Comparison of ENCODE assay signal across 17 cellular contexts in genomic region chr22:43356881-43357280, GRCh38. TPM values are rescaled to one million over a fixed set of nuclear protein-coding genes. Genes with fewer than 3 reads are reported as not detected.
A peak's percentile ranks its signal among the peaks of the same experiment; 100 is the strongest.
DNase-seq lines count a peak whose midpoint lies in the region; ATAC-seq and TF ChIP-seq lines count a peak whose summit lies in the region.
"Had no signal": no experiment of that assay in that cellular context is flagged by ENCODE, and none has a peak within 500 bp of the region (broad histone marks: within the 10 kb centered on the region; RNA-seq: fewer than 3 reads in every experiment).

No MANE protein-coding gene starts in this region.

- intact Hi-C loops in cardiac septum (cut with DNase I) = no loop called here
- intact Hi-C loops in right cardiac atrium (cut with DNase I) = no loop called here
- intact Hi-C loops in testis (cut with DNase I; ENCODE audit: low total_unique reads) = no loop called here

- H3K4me1 ChIP-seq in right cardiac atrium (ENCODE audit: control insufficient read depth, insufficient read depth, low read length) (peaks cover 3% of the 10 kb centered on the region), testis (peaks cover 16% of the 10 kb centered on the region), BE2C (no peaks in the 10 kb centered on the region)

- H3K36me3 ChIP-seq in testis (ENCODE audit: low read depth, missing control alignments) = no peaks in the 10 kb centered on the region
- H3K36me3 ChIP-seq in BE2C = no peaks in the 10 kb centered on the region

- H3K9me3 ChIP-seq in right cardiac atrium (ENCODE audit: control insufficient read depth, low read length) = no peaks in the 10 kb centered on the region
- H3K9me3 ChIP-seq in testis = no peaks in the 10 kb centered on the region
- no peaks in the 10 kb centered on the region for H3K9me3 ChIP-seq in BE2C

- no peak for ATAC-seq in right cardiac atrium
- ATAC-seq: HCT116 had no signal

- H3K27me3 ChIP-seq in right cardiac atrium (ENCODE audit: control insufficient read depth, insufficient read depth) (no peaks in the 10 kb centered on the region), testis (no peaks in the 10 kb centered on the region), BE2C (no peaks in the 10 kb centered on the region)

- TF ChIP-seq CTCF in testis (IDR thresholded peaks at IDR 0.05) (no peak), BE2C (IDR thresholded peaks at IDR 0.05; ENCODE audit: low read depth, low read length) (no peak)

- H3K4me3 ChIP-seq in right cardiac atrium (ENCODE audit: low read length) (no peak overlapping the region), testis (no peak overlapping the region), BE2C (ENCODE audit: low read depth, low read length) (no peak overlapping the region)

- no peak overlapping the region for H3K27ac ChIP-seq in right cardiac atrium (ENCODE audit: low read length)
- H3K27ac ChIP-seq in testis = no peak overlapping the region
- H3K27ac ChIP-seq: HL-60 had no signal

- peak; percentile 69 for DNase-seq in cardiac septum (ENCODE audit: low spot score)
- DNase-seq in right cardiac atrium = no peak
- peak; percentile 54 for DNase-seq in amniotic epithelial cell (ENCODE audit: low read depth)
- DNase-seq in left kidney (ENCODE audit: low read depth, low spot score) = peak; percentile 67
- peak; percentile 89 for DNase-seq in testis
- no peak for DNase-seq in BE2C
- DNase-seq in MV-4-11 (lab: John Stamatoyannopoulos, UW) = no peak
- DNase-seq in NCI-H524 treated with DMSO at 0.1 percent for 48 hours (lab: John Stamatoyannopoulos, UW) = no peak
- DNase-seq: ACHN; C1 segment of cervical spinal cord; Calu3; CD4-positive, alpha-beta T cell; DMS 273 treated with DMSO at 0.1 percent for 48 hours had no signal

- TF ChIP-seq POLR2A in testis (IDR thresholded peaks at IDR 0.05) = no peak

- 60% methylated on average over 11 of the region's 11 CpGs for WGBS in right cardiac atrium
- WGBS in testis, 2 donors = 59 to 91% methylated on average over 5 to 11 of the region's 11 CpGs

RNA-seq across cellular contexts. Expression of gene SCUBE1, which starts 13.7 kb away (rescaled TPM):
- total RNA-seq in cardiac septum (1.1 TPM), right cardiac atrium (1 to 10 TPM in 1 of 4 donors, under 1 TPM in 2, not detected in 1; 0.03 to 1.3 (median 0.31) TPM), testis (10 to 100 TPM; 23.5 to 28.9 TPM)
- polyA plus RNA-seq in right cardiac atrium (0.34 TPM), testis (ENCODE audit: insufficient read depth, low read depth, low replicate concordance) (11.0 TPM)
- polyA plus RNA-seq in BE2C (2012; ENCODE audit: insufficient read depth, insufficient read length, low read depth) = 4.3 TPM
- total RNA-seq: A172; CD4-positive, alpha-beta T cell had no signal

RNA-seq across cellular contexts. Expression of gene MPPED1, which starts 54.9 kb away (rescaled TPM):
- total RNA-seq in cardiac septum (not detected), right cardiac atrium (under 1 TPM in 1 of 4 donors, not detected in 3; 0.38 TPM), testis (1 to 10 TPM; 4.1 to 5.9 TPM)
- polyA plus RNA-seq in right cardiac atrium (0.05 TPM), testis (ENCODE audit: insufficient read depth, low read depth, low replicate concordance) (1.3 TPM)
- polyA plus RNA-seq in BE2C (2012; ENCODE audit: insufficient read depth, insufficient read length, low read depth) = not detected
- total RNA-seq: A172; Calu3; CD4-positive, alpha-beta T cell; Daoy had no signal

Comparison
In these comparisons a context has a peak if more than half of its experiments do, and no peak if none do; other contexts are left out.
1. DNase-seq: peak in cardiac septum (single experiment), amniotic epithelial cell (single experiment), left kidney (single experiment) and testis (single experiment); none in right cardiac atrium (0 of 3), BE2C (single experiment), MV-4-11 (single experiment) and NCI-H524 treated with DMSO at 0.1 percent for 48 hours (single experiment).
2. RNA of gene SCUBE1, which starts 13.7 kb away (total RNA-seq): 23.5 to 28.9 TPM in testis; 1.1 TPM in cardiac septum (single experiment) and 0.03 to 1.3 TPM in right cardiac atrium; every median in the first group is over 10 times any median in the second.